ENCODE assay signal across 11 cellular contexts in the genomic region with DNA sequence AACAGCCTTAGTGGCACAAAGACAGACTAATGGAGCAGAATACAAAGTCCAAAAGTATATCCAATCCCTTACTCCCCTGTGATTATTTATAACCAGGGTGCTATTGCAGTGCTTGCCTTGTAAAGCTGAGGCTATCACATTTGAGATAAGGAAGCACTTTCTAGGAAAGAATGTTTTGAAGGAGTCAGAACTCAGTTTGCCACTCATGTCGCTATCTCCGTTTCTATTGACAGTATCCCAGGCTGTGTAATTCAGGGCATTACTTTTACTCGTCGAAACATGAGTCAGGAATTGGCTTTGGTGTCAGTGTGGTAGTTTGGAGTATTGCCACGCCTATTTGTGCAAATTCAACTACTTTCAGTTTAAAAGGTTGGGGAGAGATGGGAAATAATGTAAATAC.
DNase-seq lines count a peak whose midpoint lies in the region; ATAC-seq and TF ChIP-seq lines count a peak whose summit lies in the region.
"Had no signal": no experiment of that assay in that cellular context is flagged by ENCODE, and none has a peak within 500 bp of the region (broad histone marks: within the 10 kb centered on the region; RNA-seq: fewer than 3 reads in every experiment).

No MANE protein-coding gene starts in this region.

- H3K9me3 ChIP-seq in duodenal mucosa (ENCODE audit: control insufficient read depth in 1 of 2, low read length in 2 of 2) = no peaks in the 10 kb centered on the region
- no peaks in the 10 kb centered on the region for H3K9me3 ChIP-seq in tibial artery

- H3K27ac ChIP-seq in ACC112 (ENCODE audit: low read depth, low read length) (no peak overlapping the region), duodenal mucosa (ENCODE audit: low read depth, low read length) (no peak overlapping the region), tibial artery (no peak overlapping the region)

- H3K4me3 ChIP-seq in ACC112 (ENCODE audit: low read depth, low read length) = peak overlapping the region; percentile 30; the same call in 1 of the 2 replicates
- H3K4me3 ChIP-seq in duodenal mucosa (ENCODE audit: low read depth in 1 of 2, low read length in 2 of 2) = peak overlapping the region; percentile 49 to 58
- H3K4me3 ChIP-seq in tibial artery = no peak overlapping the region

- H3K79me2 ChIP-seq in ACC112 (ENCODE audit: control insufficient read depth, insufficient read depth, low read length, unreplicated experiment) = no peaks in the 10 kb centered on the region

- peak; percentile 48 for ATAC-seq in left lobe of liver

- intact Hi-C loops in tibial artery (cut with DNase I; ENCODE audit: low total_unique reads) = no loop called here

- H3K9ac ChIP-seq in duodenal mucosa (ENCODE audit: low read depth in 1 of 2, low read length in 2 of 2) = no peak overlapping the region

- no peak for TF ChIP-seq CTCF in tibial artery (IDR thresholded peaks at IDR 0.05)

- H3K27me3 ChIP-seq in ACC112 (ENCODE audit: insufficient read depth, low read length) (no peaks in the 10 kb centered on the region), duodenal mucosa (ENCODE audit: control insufficient read depth in 1 of 2, insufficient read depth in 2 of 2, low read length in 2 of 2) (no peaks in the 10 kb centered on the region), tibial artery (no peaks in the 10 kb centered on the region)

- DNase-seq in M059J (ENCODE audit: low read depth) = peak; percentile 68
- no peak for DNase-seq in left lobe of liver (ENCODE audit: low spot score)
- DNase-seq in activated CD4-positive, CD25-positive, alpha-beta regulatory T cell (lab: John Stamatoyannopoulos, UW) = no peak
- no peak for DNase-seq in tibial artery
- DNase-seq in stimulated activated naive CD4-positive, alpha-beta T cell (lab: John Stamatoyannopoulos, UW) = no peak
- DNase-seq in NCI-H774 (lab: John Stamatoyannopoulos, UW) = no peak
- DNase-seq: AML-193, posterior cingulate gyrus, SHP77 treated with DMSO at 0.1 percent for 48 hours had no signal

- H2AFZ ChIP-seq in ACC112 (ENCODE audit: low read length, unreplicated experiment) = peak overlapping the region; percentile 26

- H3K4me1 ChIP-seq in ACC112 (ENCODE audit: control insufficient read depth, insufficient read depth, low read length, unreplicated experiment) (peaks cover 40% of the 10 kb centered on the region), duodenal mucosa (ENCODE audit: control insufficient read depth in 1 of 2, insufficient read depth in 2 of 2, low read length in 2 of 2) (peaks cover 8 to 19% of the 10 kb centered on the region in 2 donors), tibial artery (peaks cover 0 to 35% (median 14%) of the 10 kb centered on the region in 4 donors)

- H3K36me3 ChIP-seq in ACC112 (ENCODE audit: insufficient read depth, low read length) (no peaks in the 10 kb centered on the region), duodenal mucosa (ENCODE audit: control insufficient read depth in 1 of 2, insufficient read depth in 2 of 2, low read length in 2 of 2) (no peaks in the 10 kb centered on the region), tibial artery (no peaks in the 10 kb centered on the region)

Comparison
In these comparisons a context has a peak if more than half of its experiments do, and no peak if none do; other contexts are left out.
1. H3K4me3 ChIP-seq: peak in ACC112 (single experiment) and duodenal mucosa (2 of 2); none in tibial artery (0 of 2).